ENCODE assay signal across 14 cellular contexts in the genomic region with DNA sequence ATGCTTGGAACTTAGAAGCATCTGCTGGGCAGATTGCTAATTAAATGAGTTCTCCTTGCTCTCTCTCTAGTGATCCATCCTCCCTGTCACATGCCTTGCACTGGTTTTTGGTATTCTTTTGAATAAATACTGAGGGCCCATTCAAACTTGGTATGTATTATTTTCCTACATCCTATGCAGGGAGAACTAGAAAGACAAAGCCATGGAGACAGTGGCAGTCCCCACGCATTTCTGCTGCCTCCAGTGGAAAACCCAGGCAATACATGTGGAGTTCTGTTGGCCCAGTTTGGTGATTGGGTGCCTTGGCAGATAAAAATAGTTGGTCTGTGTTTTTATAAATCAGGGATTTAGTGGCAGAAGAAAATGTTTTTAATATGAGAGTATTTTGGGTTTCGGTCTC.
A peak's percentile ranks its signal among the peaks of the same experiment; 100 is the strongest.
DNase-seq lines count a peak whose midpoint lies in the region; ATAC-seq and TF ChIP-seq lines count a peak whose summit lies in the region.
"Had no signal": no experiment of that assay in that cellular context is flagged by ENCODE, and none has a peak within 500 bp of the region (broad histone marks: within the 10 kb centered on the region; RNA-seq: fewer than 3 reads in every experiment).

No MANE protein-coding gene starts in this region.

- TF ChIP-seq CTCF in LNCAP (IDR thresholded peaks at IDR 0.05) (0 out of 2 replicates have a peak, but pooled peaks have one; percentile 18), cardiac fibroblast (IDR thresholded peaks at IDR 0.05; ENCODE audit: low read depth, low read length) (peak; percentile 36), right lobe of liver (IDR thresholded peaks at IDR 0.05) (peak; percentile 15 to 32 (median 22)), GM20000 (IDR thresholded peaks at IDR 0.05; ENCODE audit: extremely low read depth, missing control alignments) (no peak)

- WGBS in right lobe of liver (ENCODE audit: insufficient coverage, low coverage, low lambda C conversion rate, missing lambda C conversion rate) = 96% methylated on average over 2 of the region's 2 CpGs

- no peaks in the 10 kb centered on the region for H3K9me3 ChIP-seq in right lobe of liver
- H3K9me3 ChIP-seq: Caco-2 had no signal

- H3K27me3 ChIP-seq in right lobe of liver = no peaks in the 10 kb centered on the region
- H3K27me3 ChIP-seq: esophagus squamous epithelium had no signal

- ATAC-seq in right lobe of liver = peak in 1 of 4 donors; percentile 43
- ATAC-seq in HG03469 (IDR thresholded peaks at IDR 0.05; ENCODE audit: unreplicated experiment) = no peak

- intact Hi-C loops in right lobe of liver (cut with DNase I) = no loop called here

- DNase-seq in ELR (ENCODE audit: low read depth) (peak; percentile 13), cardiac fibroblast (ENCODE audit: low read depth in 2 of 2) (no peak), right lobe of liver (no peak), GM20000 (ENCODE audit: low spot score) (no peak), NCI-H2081 (lab: John Stamatoyannopoulos, UW) (no peak)
- DNase-seq in stimulated activated CD4-positive, alpha-beta T cell treated with anti-CD3 and anti-CD28 coated beads, Interleukin-1b, Interleukin-23, amount 100 ng/mL, for 48 hours = no peak
- DNase-seq: anterior cingulate cortex; esophagus squamous epithelium; kidney glomerular epithelial cell; stimulated activated CD4-positive, alpha-beta T cell treated with anti-CD3 and anti-CD28 coated beads, Interleukin-2, amount 100 ng/mL, for 24 hours; T1000 had no signal

- H3K27ac ChIP-seq in right lobe of liver = no peak overlapping the region
- H3K27ac ChIP-seq: esophagus squamous epithelium had no signal

- H3K4me1 ChIP-seq in right lobe of liver = no peaks in the 10 kb centered on the region
- H3K4me1 ChIP-seq: Caco-2 had no signal

- TF ChIP-seq POLR2A in right lobe of liver (IDR thresholded peaks at IDR 0.05) = no peak

- peaks cover 0 to 10% (median 5%) of the 10 kb centered on the region in 4 donors for H3K36me3 ChIP-seq in right lobe of liver

- H3K4me3 ChIP-seq in cardiac fibroblast (replicated peaks in 1 of 2; ENCODE audit: low read depth in 2 of 2, low read length in 2 of 2) = no peak overlapping the region
- H3K4me3 ChIP-seq in right lobe of liver = no peak overlapping the region
- H3K4me3 ChIP-seq: esophagus squamous epithelium had no signal
